In the genomic region with DNA sequence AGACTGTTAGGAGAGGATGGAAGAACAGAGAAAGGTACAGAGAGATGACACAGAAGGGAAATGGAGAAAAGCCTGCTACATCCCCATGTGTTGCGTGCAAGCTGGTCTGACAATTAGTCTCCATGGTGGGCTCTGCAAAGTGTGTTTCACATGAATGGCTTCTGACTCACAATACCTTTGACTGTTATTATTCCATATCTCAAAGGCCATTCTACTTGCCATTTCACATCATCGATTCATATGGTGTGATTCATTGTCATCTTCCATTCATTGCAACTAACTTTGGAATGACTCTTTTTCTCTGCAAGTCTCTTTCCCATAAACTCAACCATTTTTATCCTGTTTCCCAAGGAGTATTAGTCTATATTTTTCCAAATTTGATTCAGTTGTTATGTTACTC, we compare ENCODE assay signal across 16 cellular contexts.
DNase-seq lines count a peak whose midpoint lies in the region; ATAC-seq and TF ChIP-seq lines count a peak whose summit lies in the region.
"Had no signal": no experiment of that assay in that cellular context is flagged by ENCODE, and none has a peak within 500 bp of the region (broad histone marks: within the 10 kb centered on the region; RNA-seq: fewer than 3 reads in every experiment).

No MANE protein-coding gene starts in this region.

- 73 to 88% methylated on average over 2 of the region's 2 CpGs for WGBS in transverse colon (ENCODE audit: low coverage in 1 of 2), 2 donors

- H3K9me3 ChIP-seq in transverse colon = no peaks in the 10 kb centered on the region
- H3K9me3 ChIP-seq: mucosa of descending colon had no signal

- TF ChIP-seq EP300 in transverse colon (IDR thresholded peaks at IDR 0.05; ENCODE audit: low read depth) = no peak

- H3K27ac Mint-ChIP-seq in activated T-cell treated with anti-CD3 and anti-CD28 coated beads, Interleukin-2, amount 50 U/mL, for 24 hours = peak overlapping the region; percentile 86
- peak overlapping the region; percentile 29 for H3K27ac Mint-ChIP-seq in stimulated activated naive CD8-positive, alpha-beta T cell treated with anti-CD3 and anti-CD28 coated beads, Interleukin-15, Interleukin-2, amounts not matched to agents 100 ng/mL and 50 ng/mL, for 24 hours
- H3K27ac Mint-ChIP-seq: activated CD4-positive, alpha-beta T cell treated with anti-CD3 and anti-CD28 coated beads for 36 hours; activated T-cell treated with anti-CD3 and anti-CD28 coated beads, Interleukin-2, amount 50 U/mL, for 72 hours; T-helper 2 cell treated with Interferon-gamma antibody and Interleukin-4, amounts not matched to agents 5 μg/mL and 100 μg/mL, for 36 hours had no signal

- intact Hi-C loops in transverse colon (cut with DNase I; ENCODE audit: low total_unique reads) = no loop called here

- no peaks in the 10 kb centered on the region for H3K36me3 ChIP-seq in transverse colon

- peaks cover 12% of the 10 kb centered on the region for H3K27me3 Mint-ChIP-seq in activated T-cell treated with anti-CD3 and anti-CD28 coated beads, Interleukin-2, amount 50 U/mL, for 24 hours
- H3K27me3 Mint-ChIP-seq in stimulated activated naive CD8-positive, alpha-beta T cell treated with anti-CD3 and anti-CD28 coated beads, Interleukin-15, Interleukin-2, amounts not matched to agents 100 ng/mL and 50 ng/mL, for 24 hours = peaks cover 21% of the 10 kb centered on the region

- DNase-seq in activated T-cell treated with anti-CD3 and anti-CD28 coated beads, Interleukin-2, amount 50 U/mL, for 24 hours = no peak
- DNase-seq in activated T-cell treated with anti-CD3 and anti-CD28 coated beads for 4 hours (no peak), RPMI7951 (ENCODE audit: low read depth) (peak; percentile 68), foreskin fibroblast (peak; percentile 44 to 53), transverse colon (no peak)
- DNase-seq in stimulated activated CD4-positive, alpha-beta T cell treated with anti-CD3 and anti-CD28 coated beads, Interleukin-2, amount 100 ng/mL, for 24 hours = no peak
- DNase-seq: activated CD4-positive, alpha-beta T cell treated with anti-CD3 and anti-CD28 coated beads for 36 hours; activated T-cell treated with anti-CD3 and anti-CD28 coated beads, Interleukin-2, amount 50 U/mL, for 72 hours; anterior cingulate cortex; mucosa of descending colon; NCI-H1930; stimulated activated CD4-positive, alpha-beta T cell treated with anti-CD3 and anti-CD28 coated beads, Interleukin-12 subunit alpha, Interleukin-12 subunit beta, amount 100 ng/mL, for 4 hours had no signal

- no peaks in the 10 kb centered on the region for H3K9me3 Mint-ChIP-seq in activated T-cell treated with anti-CD3 and anti-CD28 coated beads, Interleukin-2, amount 50 U/mL, for 24 hours
- H3K9me3 Mint-ChIP-seq in stimulated activated naive CD8-positive, alpha-beta T cell treated with anti-CD3 and anti-CD28 coated beads, Interleukin-15, Interleukin-2, amounts not matched to agents 100 ng/mL and 50 ng/mL, for 24 hours = peaks cover 3% of the 10 kb centered on the region
- H3K9me3 Mint-ChIP-seq: activated T-cell treated with anti-CD3 and anti-CD28 coated beads, Interleukin-2, amount 50 U/mL, for 72 hours had no signal

- H3K4me3 Mint-ChIP-seq in activated T-cell treated with anti-CD3 and anti-CD28 coated beads, Interleukin-2, amount 50 U/mL, for 24 hours = no peak overlapping the region
- H3K4me3 Mint-ChIP-seq in stimulated activated naive CD8-positive, alpha-beta T cell treated with anti-CD3 and anti-CD28 coated beads, Interleukin-15, Interleukin-2, amounts not matched to agents 100 ng/mL and 50 ng/mL, for 24 hours = no peak overlapping the region
- H3K4me3 Mint-ChIP-seq: activated CD4-positive, alpha-beta T cell treated with anti-CD3 and anti-CD28 coated beads for 36 hours; activated T-cell treated with anti-CD3 and anti-CD28 coated beads, Interleukin-2, amount 50 U/mL, for 72 hours; T-helper 2 cell treated with Interferon-gamma antibody and Interleukin-4, amounts not matched to agents 5 μg/mL and 100 μg/mL, for 36 hours had no signal

- no peak overlapping the region for H3K27ac ChIP-seq in transverse colon
- H3K27ac ChIP-seq: parathyroid adenoma had no signal

- no peaks in the 10 kb centered on the region for H3K4me1 ChIP-seq in transverse colon
- H3K4me1 ChIP-seq: parathyroid adenoma had no signal

- in situ Hi-C loops in transverse colon (cut with MboI; ENCODE audit: low pct_ligation_motif_present in 1 of 4, low pct_unique_long_range_greater_than_20kb in 1 of 4, low sequenced_read_pairs in 3 of 4) = no loop called here

- no peak for TF ChIP-seq POLR2A in transverse colon (IDR thresholded peaks at IDR 0.05)

- no peaks in the 10 kb centered on the region for H3K27me3 ChIP-seq in transverse colon

- TF ChIP-seq CTCF in foreskin fibroblast (IDR thresholded peaks at IDR 0.05; ENCODE audit: low read depth, low read length) (no peak), transverse colon (IDR thresholded peaks at IDR 0.05) (no peak)

- H3K4me1 Mint-ChIP-seq in activated T-cell treated with anti-CD3 and anti-CD28 coated beads, Interleukin-2, amount 50 U/mL, for 24 hours (ENCODE audit: low read depth) = peaks cover 18% of the 10 kb centered on the region
- peaks cover 18% of the 10 kb centered on the region for H3K4me1 Mint-ChIP-seq in stimulated activated naive CD8-positive, alpha-beta T cell treated with anti-CD3 and anti-CD28 coated beads, Interleukin-15, Interleukin-2, amounts not matched to agents 100 ng/mL and 50 ng/mL, for 24 hours (ENCODE audit: low read depth)

- ATAC-seq in HG02759 (IDR thresholded peaks at IDR 0.05; ENCODE audit: unreplicated experiment) = no peak
- ATAC-seq: activated CD4-positive, alpha-beta T cell treated with anti-CD3 and anti-CD28 coated beads for 36 hours; mucosa of descending colon had no signal

- H3K4me3 ChIP-seq in foreskin fibroblast (ENCODE audit: low read depth in 1 of 2, low read length in 2 of 2) = no peak overlapping the region
- no peak overlapping the region for H3K4me3 ChIP-seq in transverse colon
- H3K4me3 ChIP-seq: mucosa of descending colon had no signal

- no peaks in the 10 kb centered on the region for H3K36me3 Mint-ChIP-seq in activated T-cell treated with anti-CD3 and anti-CD28 coated beads, Interleukin-2, amount 50 U/mL, for 24 hours (ENCODE audit: low read depth)
- H3K36me3 Mint-ChIP-seq in stimulated activated naive CD8-positive, alpha-beta T cell treated with anti-CD3 and anti-CD28 coated beads, Interleukin-15, Interleukin-2, amounts not matched to agents 100 ng/mL and 50 ng/mL, for 24 hours (ENCODE audit: low read depth) = no peaks in the 10 kb centered on the region

Comparison
In these comparisons a context has a peak if more than half of its experiments do, and no peak if none do; other contexts are left out.
1. DNase-seq: peak in RPMI7951 (single experiment) and foreskin fibroblast (2 of 2); none in activated T-cell treated with anti-CD3 and anti-CD28 coated beads, Interleukin-2, amount 50 U/mL, for 24 hours (single experiment), activated T-cell treated with anti-CD3 and anti-CD28 coated beads for 4 hours (single experiment), transverse colon (single experiment) and stimulated activated CD4-positive, alpha-beta T cell treated with anti-CD3 and anti-CD28 coated beads, Interleukin-2, amount 100 ng/mL, for 24 hours (0 of 2).